In the genomic region with DNA sequence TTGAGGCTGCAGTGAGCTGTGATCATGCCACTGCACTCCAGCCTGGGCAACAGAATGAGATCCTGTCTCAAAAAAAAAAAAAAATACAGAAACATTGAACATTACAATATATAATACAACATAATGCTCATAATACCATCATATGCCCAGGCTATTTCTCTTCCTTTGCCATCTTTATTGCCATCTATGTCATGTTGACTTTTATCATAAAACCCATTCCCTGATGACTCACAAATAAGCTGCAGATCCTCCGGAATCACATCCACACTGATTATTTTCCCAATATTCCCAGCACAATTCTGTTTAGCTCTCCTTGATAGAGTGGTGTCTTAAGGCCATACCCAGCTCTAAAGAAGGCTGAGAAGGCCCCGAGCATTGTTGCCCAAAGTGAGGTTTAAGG, we compare ENCODE assay signal across 21 cellular contexts. TPM values are rescaled to one million over a fixed set of nuclear protein-coding genes. Genes with fewer than 3 reads are reported as not detected.
A peak's percentile ranks its signal among the peaks of the same experiment; 100 is the strongest.
DNase-seq lines count a peak whose midpoint lies in the region; ATAC-seq and TF ChIP-seq lines count a peak whose summit lies in the region.
"Had no signal": no experiment of that assay in that cellular context is flagged by ENCODE, and none has a peak within 500 bp of the region (broad histone marks: within the 10 kb centered on the region; RNA-seq: fewer than 3 reads in every experiment).

No MANE protein-coding gene starts in this region.

- H3K27ac Mint-ChIP-seq in activated CD4-positive, alpha-beta T cell treated with anti-CD3 and anti-CD28 coated beads for 36 hours: peak overlapping the region; percentile 51
- peak overlapping the region in 6 of 8 donors; percentile 11 to 93 (median 56) for H3K27ac Mint-ChIP-seq in CD8-positive, alpha-beta memory T cell
- H3K27ac Mint-ChIP-seq in activated T-helper 17 cell treated with anti-CD3 and anti-CD28 coated beads, Interleukin-2, amount 50 U/mL, for 72 hours: peak overlapping the region; percentile 3
- peak overlapping the region; percentile 76 for H3K27ac Mint-ChIP-seq in neural crest cell (ENCODE audit: unreplicated experiment)
- H3K27ac Mint-ChIP-seq: GM23338, HFFc6, IgD-negative memory B cell had no signal

- POLR2A ChIA-PET in activated CD4-positive, alpha-beta T cell treated with anti-CD3 and anti-CD28 coated beads for 36 hours (lab: Charles Lee): no interaction called here
- POLR2A ChIA-PET in CD8-positive, alpha-beta memory T cell (lab: Charles Lee): interaction anchor here (0.6 to 1.6 kb wide), 3 partner anchors 8 to 46 kb away, joined by 3 to 9 read pairs (median 4); no protein-coding TSS in a partner anchor

- H3K36me3 Mint-ChIP-seq in activated CD4-positive, alpha-beta T cell treated with anti-CD3 and anti-CD28 coated beads for 36 hours (ENCODE audit: low read depth): peaks cover 3% of the 10 kb centered on the region
- peaks cover 0 to 4% (median 0%) of the 10 kb centered on the region in 3 donors for H3K36me3 Mint-ChIP-seq in CD8-positive, alpha-beta memory T cell
- peaks cover 6% of the 10 kb centered on the region for H3K36me3 Mint-ChIP-seq in activated T-helper 17 cell treated with anti-CD3 and anti-CD28 coated beads, Interleukin-2, amount 50 U/mL, for 72 hours (ENCODE audit: low read depth)
- H3K36me3 Mint-ChIP-seq in neural crest cell (ENCODE audit: low read depth): no peaks in the 10 kb centered on the region

- H3K4me3 ChIP-seq in CD8-positive, alpha-beta memory T cell (ENCODE audit: low read length): no peak overlapping the region
- H3K4me3 ChIP-seq: A549, GM23338 had no signal

- H3K36me3 ChIP-seq in CD8-positive, alpha-beta memory T cell (ENCODE audit: insufficient read depth, low read length): no peaks in the 10 kb centered on the region

- H3K27me3 Mint-ChIP-seq in activated CD4-positive, alpha-beta T cell treated with anti-CD3 and anti-CD28 coated beads for 36 hours: no peaks in the 10 kb centered on the region
- peaks cover 0 to 2% of the 10 kb centered on the region in 2 donors for H3K27me3 Mint-ChIP-seq in CD8-positive, alpha-beta memory T cell
- H3K27me3 Mint-ChIP-seq in activated T-helper 17 cell treated with anti-CD3 and anti-CD28 coated beads, Interleukin-2, amount 50 U/mL, for 72 hours: no peaks in the 10 kb centered on the region
- H3K27me3 Mint-ChIP-seq in neural crest cell (ENCODE audit: low read depth): no peaks in the 10 kb centered on the region
- H3K27me3 Mint-ChIP-seq: IgD-negative memory B cell had no signal

- H3K4me3 Mint-ChIP-seq in activated CD4-positive, alpha-beta T cell treated with anti-CD3 and anti-CD28 coated beads for 36 hours: no peak overlapping the region
- H3K4me3 Mint-ChIP-seq in CD8-positive, alpha-beta memory T cell: peak overlapping the region in 1 of 7 donors; percentile 10
- peak overlapping the region; percentile 21 for H3K4me3 Mint-ChIP-seq in activated T-helper 17 cell treated with anti-CD3 and anti-CD28 coated beads, Interleukin-2, amount 50 U/mL, for 72 hours
- H3K4me3 Mint-ChIP-seq in neural crest cell: no peak overlapping the region
- H3K4me3 Mint-ChIP-seq: GM23338, HFFc6, IgD-negative memory B cell had no signal

- intact Hi-C loops in activated CD4-positive, alpha-beta T cell treated with anti-CD3 and anti-CD28 coated beads for 36 hours (cut with DNase I, micrococcal nuclease): no loop called here

- CTCF ChIA-PET in activated CD4-positive, alpha-beta T cell treated with anti-CD3 and anti-CD28 coated beads for 36 hours (lab: Charles Lee): interaction anchor here (1.1 to 1.2 kb wide), 2 partner anchors 12 to 46 kb away, joined by 3 read pairs; no protein-coding TSS in a partner anchor
- CTCF ChIA-PET in CD8-positive, alpha-beta memory T cell (lab: Charles Lee): interaction anchor here (2.1 kb wide), 1 partner anchor 9 kb away, joined by 7 read pairs; no protein-coding TSS in a partner anchor

- no peaks in the 10 kb centered on the region for H3K9me3 Mint-ChIP-seq in activated CD4-positive, alpha-beta T cell treated with anti-CD3 and anti-CD28 coated beads for 36 hours (ENCODE audit: low read depth)
- H3K9me3 Mint-ChIP-seq in CD8-positive, alpha-beta memory T cell: no peaks in the 10 kb centered on the region
- no peaks in the 10 kb centered on the region for H3K9me3 Mint-ChIP-seq in activated T-helper 17 cell treated with anti-CD3 and anti-CD28 coated beads, Interleukin-2, amount 50 U/mL, for 72 hours
- no peaks in the 10 kb centered on the region for H3K9me3 Mint-ChIP-seq in neural crest cell
- H3K9me3 Mint-ChIP-seq: HFFc6, IgD-negative memory B cell had no signal

- no peaks in the 10 kb centered on the region for H3K9me3 ChIP-seq in CD8-positive, alpha-beta memory T cell (ENCODE audit: low read length)
- H3K9me3 ChIP-seq: A549 had no signal

- no peak for ATAC-seq in activated CD4-positive, alpha-beta T cell treated with anti-CD3 and anti-CD28 coated beads for 36 hours
- no peak for ATAC-seq in activated T-helper 17 cell treated with anti-CD3 and anti-CD28 coated beads, Interleukin-2, amount 50 U/mL, for 72 hours (replicated peaks)
- no peak for ATAC-seq in HG02973 (IDR thresholded peaks at IDR 0.05; ENCODE audit: unreplicated experiment)
- ATAC-seq in HG03378 (IDR thresholded peaks at IDR 0.05; ENCODE audit: unreplicated experiment): no peak
- ATAC-seq: A549, GM23338, HCT116, HepG2 had no signal

- no peaks in the 10 kb centered on the region for H3K27me3 ChIP-seq in CD8-positive, alpha-beta memory T cell (ENCODE audit: insufficient read depth, low read length, poor library complexity, severe bottlenecking)

- no peak for DNase-seq in activated CD4-positive, alpha-beta T cell treated with anti-CD3 and anti-CD28 coated beads for 36 hours
- no peak for DNase-seq in activated CD4-positive, alpha-beta T cell treated with anti-CD3 and anti-CD28 coated beads, Interleukin-2, amount 50 U/mL, for 4 hours
- DNase-seq in CD8-positive, alpha-beta memory T cell: no peak
- no peak for DNase-seq in neural crest cell (ENCODE audit: low read depth, low spot score)
- DNase-seq in H4 (ENCODE audit: low spot score): no peak
- DNase-seq: AML-193, DMS153, DMS79, GDM1, H7, HFFc6 had no signal

- peaks cover 17% of the 10 kb centered on the region for H3K4me1 ChIP-seq in CD8-positive, alpha-beta memory T cell (ENCODE audit: insufficient read depth, low read length)
- H3K4me1 ChIP-seq: A549 had no signal

- peaks cover 13% of the 10 kb centered on the region for H3K4me1 Mint-ChIP-seq in activated CD4-positive, alpha-beta T cell treated with anti-CD3 and anti-CD28 coated beads for 36 hours
- H3K4me1 Mint-ChIP-seq in CD8-positive, alpha-beta memory T cell: peaks cover 16 to 47% (median 19%) of the 10 kb centered on the region in 3 donors
- peaks cover 5% of the 10 kb centered on the region for H3K4me1 Mint-ChIP-seq in activated T-helper 17 cell treated with anti-CD3 and anti-CD28 coated beads, Interleukin-2, amount 50 U/mL, for 72 hours
- H3K4me1 Mint-ChIP-seq in neural crest cell: no peaks in the 10 kb centered on the region
- H3K4me1 Mint-ChIP-seq: GM23338 had no signal

- no peak for TF ChIP-seq CTCF in neural crest cell (conservative IDR thresholded peaks at IDR 0.05)

- no peak overlapping the region for H3K27ac ChIP-seq in CD8-positive, alpha-beta memory T cell (ENCODE audit: low read depth, low read length)
- H3K27ac ChIP-seq: 22Rv1, A549, C4-2B had no signal

RNA-seq across cellular contexts. Expression of gene FBXW7, which starts 9.2 kb away (rescaled TPM):
- 10 to 100 TPM; 29.8 to 31.6 TPM for total RNA-seq in activated CD4-positive, alpha-beta T cell treated with anti-CD3 and anti-CD28 coated beads for 36 hours
- total RNA-seq in CD8-positive, alpha-beta memory T cell: 10 to 100 TPM; 46.6 to 54.3 TPM
- 42.7 TPM for polyA plus RNA-seq in CD8-positive, alpha-beta memory T cell
- 10 to 100 TPM; 37.4 to 39.6 TPM for total RNA-seq in activated T-helper 17 cell treated with anti-CD3 and anti-CD28 coated beads, Interleukin-2, amount 50 U/mL, for 72 hours
- total RNA-seq in neural crest cell: 33.4 and 42.4 TPM in 2 replicates
- total RNA-seq in H4 (2014; rRNA removed; shearing (Covaris generic)): 10.0 and 17.9 TPM in 2 replicates

Comparison
In these comparisons a context has a peak if more than half of its experiments do, and no peak if none do; other contexts are left out.
1. H3K27ac Mint-ChIP-seq: peak in every context shown above with its lines; median percentile 76 in neural crest cell; 56 in CD8-positive, alpha-beta memory T cell; 51 in activated CD4-positive, alpha-beta T cell treated with anti-CD3 and anti-CD28 coated beads for 36 hours; 3 in activated T-helper 17 cell treated with anti-CD3 and anti-CD28 coated beads, Interleukin-2, amount 50 U/mL, for 72 hours.